11 cellular contexts compared by ENCODE assay signal in the genomic region with DNA sequence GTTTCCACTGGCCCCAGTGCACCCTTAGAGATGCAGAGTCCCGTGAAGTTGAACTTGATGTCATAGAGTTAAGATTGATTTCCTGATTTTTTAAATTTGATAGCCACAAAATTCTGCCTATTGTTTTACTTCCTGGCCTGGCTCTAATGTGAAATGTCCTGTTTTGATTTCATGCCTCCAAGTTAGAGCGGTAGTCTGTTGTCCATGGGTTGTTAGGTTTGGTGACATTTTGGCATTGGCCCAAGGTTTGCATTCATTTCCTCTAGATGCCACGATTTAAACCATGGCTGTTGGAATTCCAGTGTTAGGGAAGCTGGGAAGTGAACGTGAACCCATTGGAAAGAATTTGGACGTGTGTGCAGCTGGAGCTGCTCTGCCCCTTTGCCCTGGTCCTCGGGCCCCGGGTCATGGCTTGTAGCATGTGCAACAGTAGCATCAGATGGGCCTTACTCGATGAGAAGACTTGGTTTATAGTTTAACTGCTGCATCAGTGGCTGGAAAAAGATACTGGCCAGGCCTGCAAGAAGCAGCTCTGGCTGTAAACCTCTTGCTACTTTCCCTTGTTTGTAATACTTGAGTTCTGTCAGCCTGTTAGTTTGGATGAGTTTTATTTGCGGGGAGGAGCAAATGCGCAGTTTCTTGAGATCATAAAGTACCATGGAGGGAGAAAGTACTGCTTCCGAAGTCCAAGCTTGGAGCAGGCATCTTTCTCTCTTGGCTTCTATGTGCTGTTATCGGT.
DNase-seq lines count a peak whose midpoint lies in the region; ATAC-seq and TF ChIP-seq lines count a peak whose summit lies in the region.
"Had no signal": no experiment of that assay in that cellular context is flagged by ENCODE, and none has a peak within 500 bp of the region (broad histone marks: within the 10 kb centered on the region; RNA-seq: fewer than 3 reads in every experiment).

No MANE protein-coding gene starts in this region.

- ATAC-seq in natural killer cell treated with Interleukin-12 subunit alpha and Interleukin-12 subunit beta and Interleukin-15 and Interleukin-18, amount 100 ng/mL, for 72 hours = no peak
- ATAC-seq in HG02571 (IDR thresholded peaks at IDR 0.05; ENCODE audit: unreplicated experiment) (no peak), esophagus mucosa (no peak)

- peaks cover 7 to 19% (median 13%) of the 10 kb centered on the region in 3 donors for H3K4me1 Mint-ChIP-seq in IgD-negative memory B cell
- H3K4me1 Mint-ChIP-seq in natural killer cell treated with Interleukin-12 subunit alpha and Interleukin-12 subunit beta and Interleukin-15 and Interleukin-18, amount 100 ng/mL, for 72 hours (ENCODE audit: low read depth in 2 of 2) = peaks cover 12 to 37% of the 10 kb centered on the region in 2 donors

- H3K4me3 ChIP-seq in coronary artery = peak overlapping the region; percentile 62

- peak overlapping the region; percentile 22 to 44 for H3K27ac ChIP-seq in coronary artery

- no peaks in the 10 kb centered on the region for H3K27me3 Mint-ChIP-seq in IgD-negative memory B cell
- H3K27me3 Mint-ChIP-seq in natural killer cell treated with Interleukin-12 subunit alpha and Interleukin-12 subunit beta and Interleukin-15 and Interleukin-18, amount 100 ng/mL, for 72 hours = no peaks in the 10 kb centered on the region

- H3K4me3 Mint-ChIP-seq in IgD-negative memory B cell = peak overlapping the region; percentile 11 to 88 (median 48)
- peak overlapping the region; percentile 77 for H3K4me3 Mint-ChIP-seq in natural killer cell treated with Interleukin-12 subunit alpha and Interleukin-12 subunit beta and Interleukin-15 and Interleukin-18, amount 100 ng/mL, for 72 hours

- peaks cover 2% of the 10 kb centered on the region for H3K36me3 Mint-ChIP-seq in IgD-negative memory B cell
- peaks cover 19% of the 10 kb centered on the region for H3K36me3 Mint-ChIP-seq in natural killer cell treated with Interleukin-12 subunit alpha and Interleukin-12 subunit beta and Interleukin-15 and Interleukin-18, amount 100 ng/mL, for 72 hours

- H3K27ac Mint-ChIP-seq in IgD-negative memory B cell = peak overlapping the region in 1 of 3 donors; percentile 54
- H3K27ac Mint-ChIP-seq in natural killer cell treated with Interleukin-12 subunit alpha and Interleukin-12 subunit beta and Interleukin-15 and Interleukin-18, amount 100 ng/mL, for 72 hours = peak overlapping the region; percentile 80 to 90

- H3K9me3 Mint-ChIP-seq in IgD-negative memory B cell = no peaks in the 10 kb centered on the region
- H3K9me3 Mint-ChIP-seq in natural killer cell treated with Interleukin-12 subunit alpha and Interleukin-12 subunit beta and Interleukin-15 and Interleukin-18, amount 100 ng/mL, for 72 hours = no peaks in the 10 kb centered on the region

- TF ChIP-seq CTCF in coronary artery (IDR thresholded peaks at IDR 0.05) = no peak

- peak; percentile 21 for DNase-seq in AG20443 (ENCODE audit: low spot score)
- DNase-seq in coronary artery (ENCODE audit: low spot score) = no peak
- DNase-seq in natural killer cell treated with Interleukin-12 subunit alpha and Interleukin-12 subunit beta and Interleukin-15 and Interleukin-18, amount 100 ng/mL, for 72 hours (ENCODE audit: low spot score) = no peak
- DNase-seq in AG08395 (ENCODE audit: low spot score) = no peak
- no peak for DNase-seq in NAMALWA (ENCODE audit: low spot score)
- DNase-seq: Calu3; NCI-H82; stimulated activated CD4-positive, alpha-beta T cell treated with anti-CD3 and anti-CD28 coated beads, Interleukin-12 subunit alpha, Interleukin-12 subunit beta, amount 100 ng/mL, for 4 hours had no signal
